ENCODE assay signal across 9 cellular contexts in the genomic region with DNA sequence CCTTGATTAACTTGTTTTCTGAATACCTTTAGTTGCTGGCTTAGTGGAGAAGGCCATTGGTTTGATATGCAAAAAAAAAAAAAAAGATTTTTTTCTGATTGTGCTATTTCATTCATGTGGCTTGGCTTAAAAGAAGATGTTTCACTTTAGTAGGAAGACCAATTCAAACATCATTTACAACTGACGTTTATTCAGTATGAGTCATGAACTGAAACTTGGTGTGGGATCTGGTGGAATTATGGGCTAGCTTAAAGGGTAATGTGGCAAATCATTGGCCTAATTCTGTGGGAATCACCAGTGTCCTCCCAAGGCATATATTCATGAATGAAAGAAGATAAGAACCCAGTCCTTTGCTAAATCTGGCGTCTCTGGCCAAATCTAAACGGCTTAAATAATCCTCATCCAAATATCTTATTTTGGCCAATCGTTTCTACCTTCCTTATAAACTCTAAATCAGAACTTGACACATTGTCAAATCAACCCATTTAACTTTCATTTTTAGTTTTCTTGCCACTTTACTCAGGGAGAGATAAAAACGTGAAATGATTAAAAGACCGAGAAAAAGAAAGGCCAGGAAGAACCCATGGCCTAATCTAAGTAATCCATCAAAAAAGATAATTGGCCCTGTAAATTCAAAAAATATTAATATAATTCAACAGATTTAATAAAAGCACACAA.
A peak's percentile ranks its signal among the peaks of the same experiment; 100 is the strongest.
DNase-seq lines count a peak whose midpoint lies in the region; ATAC-seq, FAIRE-seq and TF ChIP-seq lines count a peak whose summit lies in the region.
"Had no signal": no experiment of that assay in that cellular context is flagged by ENCODE, and none has a peak within 500 bp of the region (broad histone marks: within the 10 kb centered on the region; RNA-seq: fewer than 3 reads in every experiment).

No MANE protein-coding gene starts in this region.

- no peak overlapping the region for H3K27ac ChIP-seq in CD4-positive, CD25-positive, alpha-beta regulatory T cell (ENCODE audit: insufficient read depth, low read length, poor library complexity, severe bottlenecking)
- H3K27ac ChIP-seq in SJSA1: peak overlapping the region; percentile 82

- DNase-seq in CD4-positive, CD25-positive, alpha-beta regulatory T cell: peak in 1 of 3 donors; percentile 37
- DNase-seq in SJSA1 (ENCODE audit: low read depth in 1 of 2, low spot score in 2 of 2) (peak in 1 of 2 experiments; percentile 62), foreskin melanocyte (peak; percentile 87), retina (no peak), D721Med (ENCODE audit: insufficient read length, low spot score) (no peak), GF-D8 (lab: John Stamatoyannopoulos, UW) (no peak)
- DNase-seq: islet precursor cell had no signal

- peaks cover 11% of the 10 kb centered on the region for H3K36me3 ChIP-seq in CD4-positive, CD25-positive, alpha-beta regulatory T cell (ENCODE audit: control insufficient read depth, insufficient read depth, low read length)
- no peaks in the 10 kb centered on the region for H3K36me3 ChIP-seq in SJSA1

- no peak for TF ChIP-seq CTCF in D721Med (IDR thresholded peaks at IDR 0.05; ENCODE audit: insufficient read depth, missing control alignments)

- no peaks in the 10 kb centered on the region for H3K4me1 ChIP-seq in CD4-positive, CD25-positive, alpha-beta regulatory T cell (ENCODE audit: control insufficient read depth, insufficient read depth, low read length, poor library complexity, severe bottlenecking)
- peaks cover 38% of the 10 kb centered on the region for H3K4me1 ChIP-seq in SJSA1 (replicated peaks)

- H3K36me3 Mint-ChIP-seq in CD4-positive, CD25-positive, alpha-beta regulatory T cell: peaks cover 17% of the 10 kb centered on the region

- peak overlapping the region; percentile 6 for H3K4me3 ChIP-seq in CD4-positive, CD25-positive, alpha-beta regulatory T cell (ENCODE audit: low read depth, low read length)
- H3K4me3 ChIP-seq in SJSA1: no peak overlapping the region

- H3K4me1 Mint-ChIP-seq in CD4-positive, CD25-positive, alpha-beta regulatory T cell: peaks cover 14 to 22% (median 17%) of the 10 kb centered on the region in 4 donors

- H3K27me3 ChIP-seq in CD4-positive, CD25-positive, alpha-beta regulatory T cell (ENCODE audit: control insufficient read depth, insufficient read depth, low read length): no peaks in the 10 kb centered on the region
- H3K27me3 ChIP-seq in SJSA1 (replicated peaks): no peaks in the 10 kb centered on the region

- no peak for FAIRE-seq in D721Med (lab: Jason Lieb, UNC)

- H3K9me3 ChIP-seq in CD4-positive, CD25-positive, alpha-beta regulatory T cell (ENCODE audit: control insufficient read depth in 2 of 2, low read length in 2 of 2): no peaks in the 10 kb centered on the region
- no peaks in the 10 kb centered on the region for H3K9me3 ChIP-seq in SJSA1 (replicated peaks)

- ATAC-seq in CD4-positive, CD25-positive, alpha-beta regulatory T cell (ENCODE audit: low read depth in 2 of 2): peak; percentile 34 to 48
- peak; percentile 50 for ATAC-seq in GM21447 (IDR thresholded peaks at IDR 0.05; ENCODE audit: unreplicated experiment)
- no peak for ATAC-seq in GM21390 (IDR thresholded peaks at IDR 0.05; ENCODE audit: unreplicated experiment)

- H3K27ac Mint-ChIP-seq in CD4-positive, CD25-positive, alpha-beta regulatory T cell: peak overlapping the region; percentile 1 to 84 (median 11)

- H3K27me3 Mint-ChIP-seq in CD4-positive, CD25-positive, alpha-beta regulatory T cell: no peaks in the 10 kb centered on the region

- peak overlapping the region in 1 of 4 donors; percentile 54 for H3K4me3 Mint-ChIP-seq in CD4-positive, CD25-positive, alpha-beta regulatory T cell

- H3K9me3 Mint-ChIP-seq in CD4-positive, CD25-positive, alpha-beta regulatory T cell: peaks cover 0 to 1% (median 0%) of the 10 kb centered on the region in 7 donors
